ENCODE assay signal across 12 cellular contexts in genomic region chr11:11244470-11245080, GRCh38.
DNase-seq lines count a peak whose midpoint lies in the region; ATAC-seq and TF ChIP-seq lines count a peak whose summit lies in the region.
"Had no signal": no experiment of that assay in that cellular context is flagged by ENCODE, and none has a peak within 500 bp of the region (broad histone marks: within the 10 kb centered on the region; RNA-seq: fewer than 3 reads in every experiment).

No MANE protein-coding gene starts in this region.

- H3K4me2 ChIP-seq in DOHH2 (ENCODE audit: low read length): peak overlapping the region; percentile 70
- no peak overlapping the region for H3K4me2 ChIP-seq in H9 (ENCODE audit: insufficient read depth, insufficient read length, low read length)
- H3K4me2 ChIP-seq in parathyroid adenoma (ENCODE audit: low read length): no peak overlapping the region

- H3K23ac ChIP-seq in H9 (ENCODE audit: insufficient read length, low read depth, low read length): no peak overlapping the region

- peaks cover 0 to 7% (median 7%) of the 10 kb centered on the region in 3 experiments; a peak in 5 of 7 replicates for H3K36me3 Mint-ChIP-seq in H9 (ENCODE audit: insufficient read depth in 1 of 3, low read depth in 3 of 3)
- peaks cover 4 to 6% of the 10 kb centered on the region in 2 donors for H3K36me3 Mint-ChIP-seq in activated T-cell treated with anti-CD3 and anti-CD28 coated beads, Interleukin-2, amount 50 U/mL, for 72 hours (ENCODE audit: insufficient read depth in 2 of 2)
- H3K36me3 Mint-ChIP-seq: mesothelial cell of epicardium had no signal

- H2AK5ac ChIP-seq in H9 (ENCODE audit: insufficient read length, low read length): no peak overlapping the region

- peak overlapping the region; percentile 77 for H3K18ac ChIP-seq in H9 (ENCODE audit: insufficient read length, low read depth, low read length)

- H3K36me3 ChIP-seq in DOHH2 (ENCODE audit: control insufficient read depth, low read length) (no peaks in the 10 kb centered on the region), ectodermal cell (ENCODE audit: control insufficient read depth, insufficient read depth, low read length) (no peaks in the 10 kb centered on the region), parathyroid adenoma (ENCODE audit: control insufficient read depth, insufficient read depth, low read length) (no peaks in the 10 kb centered on the region)

- peak overlapping the region in 2 of 3 experiments; percentile 31 to 92; a peak in 1 of 7 replicates for H3K27ac Mint-ChIP-seq in H9
- H3K27ac Mint-ChIP-seq in activated T-cell treated with anti-CD3 and anti-CD28 coated beads, Interleukin-2, amount 50 U/mL, for 72 hours: no peak overlapping the region

- H4K91ac ChIP-seq in H9 (ENCODE audit: insufficient read length, low read depth, low read length): no peak overlapping the region

- no peak overlapping the region for H2BK15ac ChIP-seq in H9 (ENCODE audit: low read depth, low read length)

- no peak overlapping the region for H4K8ac ChIP-seq in H9 (replicated peaks; ENCODE audit: insufficient read length, low read depth, low read length)

- peak overlapping the region; percentile 2 for H2BK5ac ChIP-seq in H9 (ENCODE audit: insufficient read length, low read length)

- H3K79me2 ChIP-seq in DOHH2 (ENCODE audit: control insufficient read depth, low read length) (no peaks in the 10 kb centered on the region), H9 (ENCODE audit: insufficient read depth, low read length) (no peaks in the 10 kb centered on the region), parathyroid adenoma (no peaks in the 10 kb centered on the region)

- no peaks in the 10 kb centered on the region for H3K23me2 ChIP-seq in H9 (ENCODE audit: insufficient read length, low read depth, low read length, poor library complexity, severe bottlenecking)

- no peak overlapping the region for H3K4ac ChIP-seq in H9 (ENCODE audit: low read depth, low read length)

- H3K4me1 ChIP-seq in DOHH2 (ENCODE audit: control insufficient read depth, low read length) (peaks cover 44% of the 10 kb centered on the region), H9 (ENCODE audit: insufficient read depth, low read length) (peaks cover 5% of the 10 kb centered on the region), ectodermal cell (ENCODE audit: control insufficient read depth, insufficient read depth, low read length) (peaks cover 18% of the 10 kb centered on the region), parathyroid adenoma (no peaks in the 10 kb centered on the region)

- no peak overlapping the region for H4K5ac ChIP-seq in H9 (ENCODE audit: insufficient read length, low read depth, low read length)

- H2AFZ ChIP-seq in H9 (ENCODE audit: low read length) (no peak overlapping the region), parathyroid adenoma (no peak overlapping the region)

- no peak overlapping the region for H3K56ac ChIP-seq in H9 (ENCODE audit: insufficient read length, low read depth, low read length)

- H3K9me3 Mint-ChIP-seq in H9: peaks cover 16% of the 10 kb centered on the region in 2 experiments
- H3K9me3 Mint-ChIP-seq in activated T-cell treated with anti-CD3 and anti-CD28 coated beads, Interleukin-2, amount 50 U/mL, for 72 hours: peaks cover 4 to 7% of the 10 kb centered on the region in 2 donors

- H2BK20ac ChIP-seq in H9 (ENCODE audit: low read depth, low read length, poor library complexity, severe bottlenecking): peak overlapping the region; percentile 51

- H3K79me1 ChIP-seq in H9 (ENCODE audit: insufficient read depth, low read depth, low read length, poor library complexity, severe bottlenecking): no peaks in the 10 kb centered on the region

- H3K9me3 ChIP-seq in DOHH2 (ENCODE audit: control insufficient read depth, insufficient read depth, low read length): peaks cover 3% of the 10 kb centered on the region; the same call in 1 of the 2 replicates
- no peaks in the 10 kb centered on the region for H3K9me3 ChIP-seq in H9 (ENCODE audit: control insufficient read depth, low read depth, low read length)
- no peaks in the 10 kb centered on the region for H3K9me3 ChIP-seq in ectodermal cell (ENCODE audit: control insufficient read depth, low read length)
- no peaks in the 10 kb centered on the region for H3K9me3 ChIP-seq in parathyroid adenoma (ENCODE audit: control insufficient read depth, low read length)

- peaks cover 16% of the 10 kb centered on the region for H3F3A ChIP-seq in DOHH2 (ENCODE audit: control insufficient read depth, insufficient read depth)

- H3K14ac ChIP-seq in H9 (ENCODE audit: insufficient read depth, low read length): peak overlapping the region; percentile 70; the same call in 1 of the 2 replicates

- no peak for DNase-seq in H9
- DNase-seq in activated T-cell treated with anti-CD3 and anti-CD28 coated beads, Interleukin-2, amount 50 U/mL, for 72 hours: no peak
- no peak for DNase-seq in midbrain (lab: John Stamatoyannopoulos, UW)
- DNase-seq: head of caudate nucleus, NCI-H2171 treated with DMSO at 0.1 percent for 48 hours had no signal

- peaks cover 19 to 23% of the 10 kb centered on the region in 2 experiments for H3K4me1 Mint-ChIP-seq in H9
- H3K4me1 Mint-ChIP-seq in activated T-cell treated with anti-CD3 and anti-CD28 coated beads, Interleukin-2, amount 50 U/mL, for 72 hours (ENCODE audit: low read depth): no peaks in the 10 kb centered on the region

- H4K20me1 ChIP-seq in DOHH2 (ENCODE audit: control insufficient read depth, insufficient read depth, low read depth, low read length) (no peaks in the 10 kb centered on the region), H9 (ENCODE audit: control insufficient read depth, insufficient read depth, insufficient read length) (no peaks in the 10 kb centered on the region)

- H2BK12ac ChIP-seq in H9 (ENCODE audit: insufficient read length, low read depth, low read length): peak overlapping the region; percentile 99

- H3K4me3 Mint-ChIP-seq in H9: no peak overlapping the region
- no peak overlapping the region for H3K4me3 Mint-ChIP-seq in activated T-cell treated with anti-CD3 and anti-CD28 coated beads, Interleukin-2, amount 50 U/mL, for 72 hours
- H3K4me3 Mint-ChIP-seq: mesothelial cell of epicardium had no signal

- H3K9ac ChIP-seq in H9 (ENCODE audit: extremely low read depth, insufficient read length, low read length): no peak overlapping the region
- no peak overlapping the region for H3K9ac ChIP-seq in parathyroid adenoma

- H3K27ac ChIP-seq in DOHH2 (ENCODE audit: low read depth, low read length) (peak overlapping the region; percentile 49), H9 (ENCODE audit: insufficient read length, low read depth, low read length) (peak overlapping the region; percentile 9), ectodermal cell (ENCODE audit: insufficient read depth, low read depth, low read length, poor library complexity, severe bottlenecking) (peak overlapping the region; percentile 92), parathyroid adenoma (peak overlapping the region; percentile 53)

- no peak overlapping the region for H2BK120ac ChIP-seq in H9 (ENCODE audit: low read depth, low read length, poor library complexity, severe bottlenecking)

- H3K4me3 ChIP-seq in DOHH2 (ENCODE audit: low read length) (peak overlapping the region; percentile 51), ectodermal cell (ENCODE audit: insufficient read depth, low read depth, low read length) (no peak overlapping the region), parathyroid adenoma (ENCODE audit: low read depth, low read length) (no peak overlapping the region)

- no peak for ATAC-seq in activated T-cell treated with anti-CD3 and anti-CD28 coated beads, Interleukin-2, amount 50 U/mL, for 72 hours (replicated peaks in 1 of 2)
- ATAC-seq in GM21367 (IDR thresholded peaks at IDR 0.05; ENCODE audit: unreplicated experiment) (no peak), HG03521 (IDR thresholded peaks at IDR 0.05; ENCODE audit: unreplicated experiment) (no peak)

- WGBS in H9 (ENCODE audit: extremely low coverage, insufficient read length, low lambda C conversion rate): no CpG with 5 or more reads among the region's 2 CpGs
- WGBS in ectodermal cell, 2 experiments: 79 to 88% methylated on average over 2 of the region's 2 CpGs

- TF ChIP-seq CTCF in DOHH2 (IDR thresholded peaks at IDR 0.05; ENCODE audit: low read depth, low read length, poor library complexity, severe bottlenecking) (no peak), H9 (conservative IDR thresholded peaks at IDR 0.05) (no peak), parathyroid adenoma (IDR thresholded peaks at IDR 0.05) (no peak)

- H3K27me3 Mint-ChIP-seq in H9 (ENCODE audit: low read depth): peaks cover 6% of the 10 kb centered on the region
- no peaks in the 10 kb centered on the region for H3K27me3 Mint-ChIP-seq in activated T-cell treated with anti-CD3 and anti-CD28 coated beads, Interleukin-2, amount 50 U/mL, for 72 hours (ENCODE audit: low read depth)
- H3K27me3 Mint-ChIP-seq: effector memory CD8-positive, alpha-beta T cell had no signal

- no peaks in the 10 kb centered on the region for H3K9me2 ChIP-seq in DOHH2 (replicated peaks; ENCODE audit: control insufficient read depth, low read length)

- H3T11ph ChIP-seq in H9 (ENCODE audit: low read length): no peak overlapping the region

- H3K27me3 ChIP-seq in DOHH2 (ENCODE audit: control insufficient read depth, low read length) (no peaks in the 10 kb centered on the region), H9 (ENCODE audit: insufficient read depth, low read length) (no peaks in the 10 kb centered on the region), ectodermal cell (ENCODE audit: control insufficient read depth, insufficient read depth, low read length, poor library complexity, severe bottlenecking) (no peaks in the 10 kb centered on the region), parathyroid adenoma (ENCODE audit: control insufficient read depth, insufficient read depth, low read length) (no peaks in the 10 kb centered on the region)

Comparison
In these comparisons a context has a peak if more than half of its experiments do, and no peak if none do; other contexts are left out.
1. H3K27ac ChIP-seq: peak in every context shown above with its lines; median percentile 92 in ectodermal cell; 53 in parathyroid adenoma; 49 in DOHH2; 9 in H9.